In genomic region chr1:26831059-26831458, GRCh38 we compare ENCODE assay signal across 19 cellular contexts. TPM values are rescaled to one million over a fixed set of nuclear protein-coding genes. Genes with fewer than 3 reads are reported as not detected.
A peak's percentile ranks its signal among the peaks of the same experiment; 100 is the strongest.
DNase-seq lines count a peak whose midpoint lies in the region; ATAC-seq, FAIRE-seq and TF ChIP-seq lines count a peak whose summit lies in the region.
"Had no signal": no experiment of that assay in that cellular context is flagged by ENCODE, and none has a peak within 500 bp of the region (broad histone marks: within the 10 kb centered on the region; RNA-seq: fewer than 3 reads in every experiment).

No MANE protein-coding gene starts in this region.

- H3K23ac ChIP-seq in mesenchymal stem cell (ENCODE audit: low read length in 2 of 2) = peak overlapping the region; percentile 48 to 55

- H3K9me3 ChIP-seq in A549 (no peaks in the 10 kb centered on the region), mesenchymal stem cell (ENCODE audit: control insufficient read depth, low read length) (no peaks in the 10 kb centered on the region)
- H3K9me3 ChIP-seq in CD4-positive, alpha-beta memory T cell (ENCODE audit: control insufficient read depth in 1 of 2, low read length in 2 of 2) = no peaks in the 10 kb centered on the region
- H3K9me3 ChIP-seq: testis had no signal

- no peak overlapping the region for H4K8ac ChIP-seq in mesenchymal stem cell (ENCODE audit: low read length)

- H4K91ac ChIP-seq in mesenchymal stem cell (ENCODE audit: low read length) = no peak overlapping the region

- no peak for FAIRE-seq in A549 (lab: Jason Lieb, UNC)
- FAIRE-seq: bronchial epithelial cell, keratinocyte had no signal

- no peak overlapping the region for H2BK15ac ChIP-seq in mesenchymal stem cell (ENCODE audit: low read depth, poor library complexity, severe bottlenecking)

- peak overlapping the region; percentile 22; the same call in 1 of the 3 replicates for H3K4me2 ChIP-seq in A549
- H3K4me2 ChIP-seq in mesenchymal stem cell (ENCODE audit: low read length, poor library complexity, severe bottlenecking) = no peak overlapping the region

- H2BK5ac ChIP-seq in mesenchymal stem cell (ENCODE audit: low read depth, low read length, poor library complexity, severe bottlenecking) = no peak overlapping the region

- CTCF ChIA-PET in A549 (lab: Yijun Ruan, JAX) = interaction anchor here (1.4 to 2.0 kb wide), 2 partner anchors 11 to 14 kb away, joined by 4 to 5 read pairs; no protein-coding TSS in a partner anchor
- CTCF ChIA-PET in CD4-positive, alpha-beta memory T cell (lab: Charles Lee; ENCODE audit: partially characterized antibody) = interaction anchor here (1.1 to 10.7 kb wide), 5 partner anchors 8 to 41 kb away, joined by 12 to 184 read pairs (median 31); partner anchors contain the start of gene ZDHHC18

- TF ChIP-seq POLR2A in A549 (IDR thresholded peaks at IDR 0.05; ENCODE audit: low read length) = no peak

- WGBS in A549 (ENCODE audit: missing lambda C conversion rate) = 92% methylated on average over 3 of the region's 3 CpGs
- 97% methylated on average over 1 of the region's 3 CpGs for WGBS in mesenchymal stem cell

- ATAC-seq in A549 = no peak
- ATAC-seq in activated naive CD4-positive, alpha-beta T cell treated with anti-CD3 and anti-CD28 coated beads, Interleukin-2, amount 50 U/mL, for 72 hours = no peak
- no peak for ATAC-seq in GM18870 (IDR thresholded peaks at IDR 0.05; ENCODE audit: unreplicated experiment)
- no peak for ATAC-seq in HG03108 (IDR thresholded peaks at IDR 0.05; ENCODE audit: unreplicated experiment)
- ATAC-seq: right cardiac atrium had no signal

- no peak for TF ChIP-seq CTCF in A549 (IDR thresholded peaks at IDR 0.05)

- H3K9me3 Mint-ChIP-seq in CD4-positive, alpha-beta memory T cell = peaks cover 0 to 2% (median 0%) of the 10 kb centered on the region in 8 donors
- no peaks in the 10 kb centered on the region for H3K9me3 Mint-ChIP-seq in activated naive CD4-positive, alpha-beta T cell treated with anti-CD3 and anti-CD28 coated beads, Interleukin-2, amount 50 U/mL, for 72 hours
- H3K9me3 Mint-ChIP-seq: HFFc6 had no signal

- peaks cover 65 to 91% (median 78%) of the 10 kb centered on the region in 4 donors for H3K4me1 Mint-ChIP-seq in CD4-positive, alpha-beta memory T cell

- H3K79me1 ChIP-seq in mesenchymal stem cell (replicated peaks; ENCODE audit: low read length, poor library complexity, severe bottlenecking) = peaks cover 37% of the 10 kb centered on the region

- intact Hi-C loops in CD4-positive, alpha-beta memory T cell (cut with micrococcal nuclease) = no loop called here

- no peaks in the 10 kb centered on the region for H3K27me3 Mint-ChIP-seq in CD4-positive, alpha-beta memory T cell

- no peak overlapping the region for H3K4me3 ChIP-seq in A549
- no peak overlapping the region for H3K4me3 ChIP-seq in CD4-positive, alpha-beta memory T cell (ENCODE audit: low read length in 2 of 2)
- H3K4me3 ChIP-seq in mesenchymal stem cell (ENCODE audit: insufficient read depth in 1 of 2, low read depth in 1 of 2, low read length in 2 of 2) = no peak overlapping the region
- H3K4me3 ChIP-seq: testis had no signal

- no peak overlapping the region for H2BK12ac ChIP-seq in mesenchymal stem cell (ENCODE audit: low read length in 2 of 2)

- no peak overlapping the region for H3K14ac ChIP-seq in mesenchymal stem cell (ENCODE audit: low read length in 2 of 2)

- no peak for TF ChIP-seq RAD21 in A549 (conservative IDR thresholded peaks at IDR 0.05 in 1 of 2, IDR thresholded peaks at IDR 0.05 in 1 of 2)

- no peak overlapping the region for H3K9ac ChIP-seq in mesenchymal stem cell (ENCODE audit: low read length)

- no peaks in the 10 kb centered on the region for H3K27me3 ChIP-seq in CD4-positive, alpha-beta memory T cell (ENCODE audit: insufficient read depth, low read length)
- no peaks in the 10 kb centered on the region for H3K27me3 ChIP-seq in mesenchymal stem cell (ENCODE audit: control insufficient read depth in 1 of 2, insufficient read depth in 1 of 2, low read length in 2 of 2)
- H3K27me3 ChIP-seq: testis had no signal

- peak overlapping the region in 6 of 8 donors; percentile 6 to 98 (median 52) for H3K4me3 Mint-ChIP-seq in CD4-positive, alpha-beta memory T cell
- H3K4me3 Mint-ChIP-seq: HFFc6 had no signal

- peaks cover 24% of the 10 kb centered on the region for H3K4me1 ChIP-seq in A549
- peaks cover 79% of the 10 kb centered on the region for H3K4me1 ChIP-seq in CD4-positive, alpha-beta memory T cell (ENCODE audit: insufficient read depth, low read length)
- H3K4me1 ChIP-seq in mesenchymal stem cell (ENCODE audit: control insufficient read depth, insufficient read depth, low read depth, low read length) = peaks cover 29% of the 10 kb centered on the region

- H2BK120ac ChIP-seq in mesenchymal stem cell (ENCODE audit: low read depth, low read length) = no peak overlapping the region

- H3K27ac ChIP-seq in A549 (0 out of 6 replicates have a peak overlapping the region, but pooled peaks of 1 of the 2 experiments have one; percentile 43), mesenchymal stem cell (ENCODE audit: low read length, poor library complexity, severe bottlenecking) (no peak overlapping the region), substantia nigra (ENCODE audit: low read depth, low read length, poor library complexity, severe bottlenecking) (no peak overlapping the region)
- peak overlapping the region; percentile 97 for H3K27ac ChIP-seq in CD4-positive, alpha-beta memory T cell (ENCODE audit: low read depth, low read length)
- H3K27ac ChIP-seq: testis had no signal

- no peak overlapping the region for H2AK5ac ChIP-seq in mesenchymal stem cell (ENCODE audit: low read length, severe bottlenecking)

- H3K18ac ChIP-seq in mesenchymal stem cell (ENCODE audit: low read depth in 1 of 2, low read length in 2 of 2) = no peak overlapping the region

- TF ChIP-seq EP300 in A549 (IDR thresholded peaks at IDR 0.05) = no peak

- peaks cover 21% of the 10 kb centered on the region for H3K36me3 ChIP-seq in CD4-positive, alpha-beta memory T cell (ENCODE audit: insufficient read depth, low read length)
- H3K36me3 ChIP-seq in mesenchymal stem cell (ENCODE audit: control insufficient read depth in 1 of 2, insufficient read depth in 2 of 2, low read depth in 1 of 2, low read length in 2 of 2) = peaks cover 40 to 45% of the 10 kb centered on the region in 2 experiments

- no peak for DNase-seq in A549 (ENCODE audit: low read depth in 1 of 2, low spot score in 1 of 2)
- DNase-seq in CD4-positive, alpha-beta memory T cell = no peak
- DNase-seq in activated naive CD4-positive, alpha-beta T cell treated with anti-CD3 and anti-CD28 coated beads, Interleukin-2, amount 50 U/mL, for 72 hours (ENCODE audit: low spot score in 2 of 2) = no peak
- DNase-seq in mesenchymal stem cell = no peak
- DNase-seq in substantia nigra (lab: John Stamatoyannopoulos, UW) = no peak
- no peak for DNase-seq in NCI-H128 (lab: John Stamatoyannopoulos, UW; ENCODE audit: unreplicated experiment)
- DNase-seq: activated CD4-positive, alpha-beta T cell treated with anti-CD3 and anti-CD28 coated beads, Interleukin-2, amount 50 U/mL, for 4 hours; activated gamma-delta T cell treated with Interleukin-2 at 50 U/mL for 16 hours; HFFc6; NCI-H2081; NCI-H524; occipital lobe; right cardiac atrium; stimulated activated CD4-positive, alpha-beta T cell treated with anti-CD3 and anti-CD28 coated beads, Interleukin-1b, Interleukin-23, amount 100 ng/mL, for 48 hours; testis had no signal

- no peak overlapping the region for H3K4ac ChIP-seq in mesenchymal stem cell (ENCODE audit: low read depth in 1 of 2, low read length in 2 of 2)

- peak overlapping the region; percentile 98 to 100 (median 100) for H3K27ac Mint-ChIP-seq in CD4-positive, alpha-beta memory T cell
- H3K27ac Mint-ChIP-seq in activated naive CD4-positive, alpha-beta T cell treated with anti-CD3 and anti-CD28 coated beads, Interleukin-2, amount 50 U/mL, for 72 hours = peak overlapping the region; percentile 40 to 95
- H3K27ac Mint-ChIP-seq: HFFc6 had no signal

- peaks cover 21 to 61% of the 10 kb centered on the region in 2 donors for H3K36me3 Mint-ChIP-seq in CD4-positive, alpha-beta memory T cell
- peaks cover 37 to 69% of the 10 kb centered on the region in 2 donors for H3K36me3 Mint-ChIP-seq in activated naive CD4-positive, alpha-beta T cell treated with anti-CD3 and anti-CD28 coated beads, Interleukin-2, amount 50 U/mL, for 72 hours

- H2AFZ ChIP-seq in mesenchymal stem cell (ENCODE audit: low read depth, low read length) = no peak overlapping the region

- POLR2A ChIA-PET in A549 (lab: Yijun Ruan, JAX) = no interaction called here
- POLR2A ChIA-PET in CD4-positive, alpha-beta memory T cell (lab: Charles Lee; ENCODE audit: partially characterized antibody) = interaction anchor here (1.1 to 7.1 kb wide), 4 partner anchors 10 to 44 kb away, joined by 3 to 55 read pairs (median 16); partner anchors contain the start of gene PIGV

RNA-seq across cellular contexts. Expression of gene ZDHHC18, which starts 4.6 kb away (rescaled TPM):
- polyA plus RNA-seq in A549 (2011; rRNA removed) (20.0 and 27.0 TPM in 2 replicates), A549 (2017; fragmentation: RNase III; extraction: RNeasy Plus Mini Kit Qiagen cat#74134 plus additional on column Dnase treatment) (15.0 to 16.2 TPM (median 15.7 TPM) in 3 replicates)
- polyA plus RNA-seq in A549 (2012; cell fraction: cytosol; rRNA removed) = 37.2 and 48.1 TPM in 2 replicates
- polyA plus RNA-seq in A549 (2012; cell fraction: nucleus; rRNA removed) = 44.4 and 45.8 TPM in 2 replicates
- polyA minus RNA-seq in A549 (2011; rRNA and poly(A)+ RNA removed) = 39.5 and 46.1 TPM in 2 replicates
- total RNA-seq in CD4-positive, alpha-beta memory T cell = 10 to 100 TPM; 54.9 to 56.4 TPM
- 10 to 100 TPM in 1 of 2 donors, 1 to 10 TPM in 1; 6.2 to 18.1 TPM for polyA plus RNA-seq in CD4-positive, alpha-beta memory T cell
- total RNA-seq in activated naive CD4-positive, alpha-beta T cell treated with anti-CD3 and anti-CD28 coated beads, Interleukin-2, amount 50 U/mL, for 72 hours = 10 to 100 TPM; 37.8 to 59.5 TPM
- polyA plus RNA-seq in mesenchymal stem cell (2013, experiment 1 of 2) = 24.7 TPM
- 24.1 TPM for polyA plus RNA-seq in mesenchymal stem cell (2013, experiment 2 of 2)

RNA-seq across cellular contexts. Expression of gene SFN, which starts 31.9 kb away (rescaled TPM):
- 31.0 and 39.8 TPM in 2 replicates for polyA plus RNA-seq in A549 (2011; rRNA removed)
- polyA plus RNA-seq in A549 (2012; cell fraction: cytosol; rRNA removed) = 193 and 209 TPM in 2 replicates
- 145 and 174 TPM in 2 replicates for polyA plus RNA-seq in A549 (2012; cell fraction: nucleus; rRNA removed)
- 114 to 150 TPM (median 141 TPM) in 3 replicates for polyA plus RNA-seq in A549 (2017; fragmentation: RNase III; extraction: RNeasy Plus Mini Kit Qiagen cat#74134 plus additional on column Dnase treatment)
- polyA minus RNA-seq in A549 (2011; rRNA and poly(A)+ RNA removed) = 17.4 and 26.5 TPM in 2 replicates
- under 1 TPM; 0.76 to 0.83 TPM for total RNA-seq in CD4-positive, alpha-beta memory T cell
- not detected for polyA plus RNA-seq in CD4-positive, alpha-beta memory T cell
- 1 to 10 TPM; 1.1 to 2.3 TPM for total RNA-seq in activated naive CD4-positive, alpha-beta T cell treated with anti-CD3 and anti-CD28 coated beads, Interleukin-2, amount 50 U/mL, for 72 hours
- 0.03 TPM for polyA plus RNA-seq in mesenchymal stem cell (2013, experiment 1 of 2)
- polyA plus RNA-seq in mesenchymal stem cell (2013, experiment 2 of 2) = not detected
- total RNA-seq: occipital lobe had no signal

RNA-seq across cellular contexts. Expression of gene PIGV, which starts 43.3 kb away (rescaled TPM):
- polyA plus RNA-seq in A549 (2011; rRNA removed) = 16.2 and 21.7 TPM in 2 replicates
- polyA plus RNA-seq in A549 (2012; cell fraction: cytosol; rRNA removed) = 4.3 and 7.3 TPM in 2 replicates
- 6.0 and 7.6 TPM in 2 replicates for polyA plus RNA-seq in A549 (2012; cell fraction: nucleus; rRNA removed)
- 6.1 to 7.0 TPM (median 6.6 TPM) in 3 replicates for polyA plus RNA-seq in A549 (2017; fragmentation: RNase III; extraction: RNeasy Plus Mini Kit Qiagen cat#74134 plus additional on column Dnase treatment)
- 23.4 and 30.7 TPM in 2 replicates for polyA minus RNA-seq in A549 (2011; rRNA and poly(A)+ RNA removed)
- 10 to 100 TPM; 17.7 to 18.2 TPM for total RNA-seq in CD4-positive, alpha-beta memory T cell
- 10 to 100 TPM in 1 of 2 donors, 1 to 10 TPM in 1; 7.9 to 13.2 TPM for polyA plus RNA-seq in CD4-positive, alpha-beta memory T cell
- total RNA-seq in activated naive CD4-positive, alpha-beta T cell treated with anti-CD3 and anti-CD28 coated beads, Interleukin-2, amount 50 U/mL, for 72 hours = 10 to 100 TPM; 15.9 to 21.0 TPM
- 8.1 TPM for polyA plus RNA-seq in mesenchymal stem cell (2013, experiment 1 of 2)
- 8.6 TPM for polyA plus RNA-seq in mesenchymal stem cell (2013, experiment 2 of 2)

RNA-seq across cellular contexts. Expression of gene GPN2, which starts 59.0 kb away (rescaled TPM):
- polyA plus RNA-seq in A549 (2011; rRNA removed) (18.1 and 23.6 TPM in 2 replicates), A549 (2017; fragmentation: RNase III; extraction: RNeasy Plus Mini Kit Qiagen cat#74134 plus additional on column Dnase treatment) (16.9 to 18.3 TPM (median 18.1 TPM) in 3 replicates)
- 22.9 and 27.6 TPM in 2 replicates for polyA plus RNA-seq in A549 (2012; cell fraction: cytosol; rRNA removed)
- 14.7 and 24.0 TPM in 2 replicates for polyA plus RNA-seq in A549 (2012; cell fraction: nucleus; rRNA removed)
- 26.7 and 42.9 TPM in 2 replicates for polyA minus RNA-seq in A549 (2011; rRNA and poly(A)+ RNA removed)
- total RNA-seq in CD4-positive, alpha-beta memory T cell = 10 to 100 TPM; 37.0 to 38.0 TPM
- 10 to 100 TPM; 15.3 to 18.8 TPM for polyA plus RNA-seq in CD4-positive, alpha-beta memory T cell
- total RNA-seq in activated naive CD4-positive, alpha-beta T cell treated with anti-CD3 and anti-CD28 coated beads, Interleukin-2, amount 50 U/mL, for 72 hours = 10 to 100 TPM; 29.5 to 56.1 TPM
- polyA plus RNA-seq in mesenchymal stem cell (2013, experiment 1 of 2) = 21.8 TPM
- 21.8 TPM for polyA plus RNA-seq in mesenchymal stem cell (2013, experiment 2 of 2)
